In genomic region chr14:55270832-55271571, GRCh38 we compare ENCODE assay signal across 8 cellular contexts. TPM values are rescaled to one million over a fixed set of nuclear protein-coding genes. Genes with fewer than 3 reads are reported as not detected.
DNase-seq lines count a peak whose midpoint lies in the region; ATAC-seq lines count a peak whose summit lies in the region.

A gene with protein sequence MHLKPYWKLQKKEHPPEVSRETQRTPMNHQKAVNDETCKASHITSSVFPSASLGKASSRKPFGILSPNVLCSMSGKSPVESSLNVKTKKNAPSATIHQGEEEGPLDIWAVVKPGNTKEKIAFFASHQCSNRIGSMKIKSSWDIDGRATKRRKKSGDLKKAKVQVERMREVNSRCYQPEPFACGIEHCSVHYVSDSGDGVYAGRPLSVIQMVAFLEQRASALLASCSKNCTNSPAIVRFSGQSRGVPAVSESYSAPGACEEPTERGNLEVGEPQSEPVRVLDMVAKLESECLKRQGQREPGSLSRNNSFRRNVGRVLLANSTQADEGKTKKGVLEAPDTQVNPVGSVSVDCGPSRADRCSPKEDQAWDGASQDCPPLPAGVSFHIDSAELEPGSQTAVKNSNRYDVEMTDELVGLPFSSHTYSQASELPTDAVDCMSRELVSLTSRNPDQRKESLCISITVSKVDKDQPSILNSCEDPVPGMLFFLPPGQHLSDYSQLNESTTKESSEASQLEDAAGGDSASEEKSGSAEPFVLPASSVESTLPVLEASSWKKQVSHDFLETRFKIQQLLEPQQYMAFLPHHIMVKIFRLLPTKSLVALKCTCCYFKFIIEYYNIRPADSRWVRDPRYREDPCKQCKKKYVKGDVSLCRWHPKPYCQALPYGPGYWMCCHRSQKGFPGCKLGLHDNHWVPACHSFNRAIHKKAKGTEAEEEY (plus strand): TSS chr14:55271421. CDS start chr14:55350391, 78,970 bp downstream.

- DNase-seq in COLO668 (lab: John Stamatoyannopoulos, UW; ENCODE audit: unreplicated experiment): peak; percentile 100
- DNase-seq in HS-5 (ENCODE audit: low read depth): peak; percentile 85
- DNase-seq in NK-92 treated with Interleukin-12 subunit alpha and Interleukin-12 subunit beta, amount 100 ng/mL, for 24 hours (lab: John Stamatoyannopoulos, UW): peak; percentile 96
- peak; percentile 99 for DNase-seq in effector memory CD4-positive, alpha-beta T cell
- peak; percentile 99 for DNase-seq in medulla oblongata (ENCODE audit: extremely low spot score)
- DNase-seq in stimulated activated CD8-positive, alpha-beta memory T cell treated with anti-CD3 and anti-CD28 coated beads, Interleukin-12 subunit alpha, Interleukin-12 subunit beta, amount 100 ng/mL, for 24 hours (ENCODE audit: extremely low read depth): peak; percentile 93

- peaks cover 8% of the 10 kb centered on the region for H3K4me1 ChIP-seq in effector memory CD4-positive, alpha-beta T cell (ENCODE audit: control insufficient read depth, insufficient read depth, low read length, poor library complexity, severe bottlenecking)

- POLR2A ChIA-PET in activated CD8-positive, alpha-beta memory T cell treated with anti-CD3 and anti-CD28 coated beads for 36 hours (lab: Charles Lee): interaction anchor here (0.5 to 2.3 kb wide), 6 partner anchors 18 to 488 kb away, joined by 3 to 6 read pairs (median 4); no protein-coding TSS in a partner anchor

- no peaks in the 10 kb centered on the region for H3K27me3 ChIP-seq in effector memory CD4-positive, alpha-beta T cell (replicated peaks; ENCODE audit: control insufficient read depth, insufficient read depth, low read length, poor library complexity, severe bottlenecking)

- H3K27ac ChIP-seq in effector memory CD4-positive, alpha-beta T cell (ENCODE audit: insufficient read depth, low read length, poor library complexity, severe bottlenecking): peak within 1 kb of the TSS; percentile 83

- peak within 1 kb of the TSS; percentile 96 for H3K4me3 ChIP-seq in effector memory CD4-positive, alpha-beta T cell (ENCODE audit: insufficient read depth, low read depth, low read length, poor library complexity, severe bottlenecking)

- no peaks in the 10 kb centered on the region for H3K36me3 ChIP-seq in effector memory CD4-positive, alpha-beta T cell (ENCODE audit: control insufficient read depth, insufficient read depth, low read length)

- H3K9me3 ChIP-seq in effector memory CD4-positive, alpha-beta T cell (ENCODE audit: control insufficient read depth, low read length): no peaks in the 10 kb centered on the region

- ATAC-seq in GM19467 (IDR thresholded peaks at IDR 0.05; ENCODE audit: unreplicated experiment): peak; percentile 87

- CTCF ChIA-PET in activated CD8-positive, alpha-beta memory T cell treated with anti-CD3 and anti-CD28 coated beads for 36 hours (lab: Charles Lee): interaction anchor here (0.7 to 4.8 kb wide), 16 partner anchors 10 to 219 kb away, joined by 3 to 37 read pairs (median 3); partner anchors contain the start of genes DLGAP5 and MAPK1IP1L

RNA-seq across cellular contexts. Expression of the gene that starts here (rescaled TPM):
- 10 to 100 TPM; 15.9 to 17.3 TPM for total RNA-seq in activated CD8-positive, alpha-beta memory T cell treated with anti-CD3 and anti-CD28 coated beads for 36 hours

Comparison
In these comparisons a context has a peak if more than half of its experiments do, and no peak if none do; other contexts are left out.
1. Peak in every context shown above with its lines: DNase-seq, ATAC-seq, H3K4me3 ChIP-seq and H3K27ac ChIP-seq.